ENCODE assay signal across 23 cellular contexts in genomic region chr18:63088262-63088661, GRCh38.
A peak's percentile ranks its signal among the peaks of the same experiment; 100 is the strongest.
DNase-seq lines count a peak whose midpoint lies in the region; ATAC-seq, FAIRE-seq and TF ChIP-seq lines count a peak whose summit lies in the region.
"Had no signal": no experiment of that assay in that cellular context is flagged by ENCODE, and none has a peak within 500 bp of the region (broad histone marks: within the 10 kb centered on the region; RNA-seq: fewer than 3 reads in every experiment).

No MANE protein-coding gene starts in this region.

- H2AFZ ChIP-seq in trophoblast cell (ENCODE audit: insufficient read depth, low read length, poor library complexity) = no peak overlapping the region
- H2AFZ ChIP-seq: GM23248 had no signal

- peak overlapping the region; percentile 7 for H4K12ac ChIP-seq in trophoblast cell (ENCODE audit: low read depth, low read length)

- peaks cover 12% of the 10 kb centered on the region for H3K4me1 Mint-ChIP-seq in WTC11
- H3K4me1 Mint-ChIP-seq: CD8-positive, alpha-beta memory T cell; IgD-negative memory B cell had no signal

- H3K9me3 ChIP-seq in BLaER1 = peaks cover 43% of the 10 kb centered on the region
- H3K9me3 ChIP-seq in trophoblast cell (ENCODE audit: insufficient read depth, low read depth, low read length) = peaks cover 10% of the 10 kb centered on the region
- H3K9me3 ChIP-seq: SJSA1 had no signal

- peak overlapping the region; percentile 78 for H3K14ac ChIP-seq in trophoblast cell (ENCODE audit: low read length)

- DNase-seq in WTC11 (ENCODE audit: low spot score) (peak; percentile 41), islet precursor cell (peak; percentile 85), trophoblast cell (peak; percentile 25 to 47), urothelium cell line (ENCODE audit: low spot score) (no peak), germinal center (ENCODE audit: low spot score) (no peak)
- DNase-seq: ACHN; C1 segment of cervical spinal cord; CD8-positive, alpha-beta memory T cell; DMS53; EL; GM23248; NCI-H1694 treated with DMSO at 0.1 percent for 48 hours; NCI-H2081 treated with DMSO at 0.1 percent for 48 hours; NCI-H2171 treated with DMSO at 0.1 percent for 48 hours; NCI-H526; OCI-M1 had no signal

- peaks cover 18% of the 10 kb centered on the region for H3K79me1 ChIP-seq in trophoblast cell (ENCODE audit: low read length)

- no peaks in the 10 kb centered on the region for H3K36me3 Mint-ChIP-seq in WTC11
- H3K36me3 Mint-ChIP-seq: IgD-negative memory B cell had no signal

- H3K36me3 ChIP-seq in BLaER1 (no peaks in the 10 kb centered on the region), trophoblast cell (ENCODE audit: control insufficient read depth in 1 of 2, insufficient read depth in 2 of 2, low read length in 2 of 2) (no peaks in the 10 kb centered on the region)
- H3K36me3 ChIP-seq: SJSA1 had no signal

- H3K27ac Mint-ChIP-seq in WTC11 = no peak overlapping the region
- H3K27ac Mint-ChIP-seq: IgD-negative memory B cell had no signal

- H3K27me3 Mint-ChIP-seq in WTC11 (ENCODE audit: low read depth) = no peaks in the 10 kb centered on the region

- H3K79me2 ChIP-seq in trophoblast cell (ENCODE audit: control insufficient read depth, insufficient read depth, low read length, poor library complexity) = no peaks in the 10 kb centered on the region

- no peaks in the 10 kb centered on the region for H4K20me1 ChIP-seq in BLaER1

- no peaks in the 10 kb centered on the region for H3K27me3 ChIP-seq in BLaER1
- H3K27me3 ChIP-seq in trophoblast cell (ENCODE audit: insufficient read depth, low read length) = no peaks in the 10 kb centered on the region

- ATAC-seq in WTC11 = peak; percentile 92
- no peak for ATAC-seq in GM18861 (IDR thresholded peaks at IDR 0.05; ENCODE audit: unreplicated experiment)
- no peak for ATAC-seq in HG02970 (IDR thresholded peaks at IDR 0.05; ENCODE audit: low FRiP score, unreplicated experiment)
- ATAC-seq: Right ventricle myocardium inferior had no signal

- no peak overlapping the region for H3K9ac ChIP-seq in BLaER1
- H3K9ac ChIP-seq in trophoblast cell (ENCODE audit: low read length) = no peak overlapping the region
- H3K9ac ChIP-seq: GM23248 had no signal

- peak overlapping the region; percentile 70 for H3K18ac ChIP-seq in trophoblast cell (ENCODE audit: low read length)

- CTCF ChIA-PET in WTC11 (lab: Charles Lee) = interaction anchor here (1.3 kb wide), 2 partner anchors 66 to 502 kb away, joined by 4 to 5 read pairs; no protein-coding TSS in a partner anchor

- H3K27ac ChIP-seq in BLaER1 (peak overlapping the region; percentile 14; the same call in 1 of the 2 replicates), trophoblast cell (ENCODE audit: low read depth, low read length) (peak overlapping the region; percentile 61)
- H3K27ac ChIP-seq: 22Rv1, GM23248, SJSA1 had no signal

- peak overlapping the region; percentile 17 for H3K4ac ChIP-seq in trophoblast cell (ENCODE audit: low read depth, low read length)

- H2BK120ac ChIP-seq in trophoblast cell (ENCODE audit: insufficient read depth, low read length, poor library complexity) = peak overlapping the region; percentile 73

- H4K8ac ChIP-seq in trophoblast cell (ENCODE audit: low read depth, low read length) = peak overlapping the region; percentile 75

- H3K4me3 ChIP-seq in BLaER1 = no peak overlapping the region
- H3K4me3 ChIP-seq in trophoblast cell (ENCODE audit: low read depth, low read length) = no peak overlapping the region
- H3K4me3 ChIP-seq: GM23248, SJSA1 had no signal

- no peak overlapping the region for H3K4me3 Mint-ChIP-seq in WTC11
- H3K4me3 Mint-ChIP-seq: CD8-positive, alpha-beta memory T cell; IgD-negative memory B cell had no signal

- no CpG with 5 or more reads among the region's 7 CpGs for WGBS in trophoblast cell (ENCODE audit: extremely low coverage, insufficient coverage, insufficient read length)

- peak overlapping the region; percentile 62 for H2BK5ac ChIP-seq in trophoblast cell (ENCODE audit: low read depth, low read length, poor library complexity)

- TF ChIP-seq CTCF in WTC11 (IDR thresholded peaks at IDR 0.05) = no peak

- peak overlapping the region; percentile 81 for H2BK12ac ChIP-seq in trophoblast cell (ENCODE audit: low read length)

- no peak for FAIRE-seq in urothelium cell line (lab: Jason Lieb, UNC)

- POLR2A ChIA-PET in WTC11 (lab: Charles Lee) = interaction anchor here (0.5 to 1.1 kb wide), 3 partner anchors 14 to 95 kb away, joined by 3 read pairs; no protein-coding TSS in a partner anchor

- H3K4me1 ChIP-seq in BLaER1 (peaks cover 27% of the 10 kb centered on the region), trophoblast cell (ENCODE audit: control insufficient read depth in 1 of 2, insufficient read depth in 2 of 2, low read length in 2 of 2) (peaks cover 32 to 37% of the 10 kb centered on the region in 2 experiments)
- H3K4me1 ChIP-seq: SJSA1 had no signal

- peak overlapping the region; percentile 59 for H2AK5ac ChIP-seq in trophoblast cell (ENCODE audit: low read length)

- no peaks in the 10 kb centered on the region for H3K9me3 Mint-ChIP-seq in WTC11
- H3K9me3 Mint-ChIP-seq: CD8-positive, alpha-beta memory T cell had no signal

- peak overlapping the region; percentile 92 for H4K91ac ChIP-seq in trophoblast cell (ENCODE audit: low read depth, low read length)

- H3K23ac ChIP-seq in trophoblast cell (ENCODE audit: low read length) = no peak overlapping the region

- H3K4me2 ChIP-seq in BLaER1 (no peak overlapping the region), trophoblast cell (ENCODE audit: low read length) (peak overlapping the region; percentile 10)

TF ChIP-seq in WTC11, 78 proteins besides CTCF, POLR2A, EP300 and RAD21 (continues in another document):
- TF ChIP-seq NR3C1 (CRISPR knock-in tag; conservative IDR thresholded peaks at IDR 0.05; ENCODE audit: low read depth) = no peak
- TF ChIP-seq MYBL2 (CRISPR knock-in tag; IDR thresholded peaks at IDR 0.05) = no peak
- TF ChIP-seq OVOL2 (CRISPR knock-in tag; IDR thresholded peaks at IDR 0.05; ENCODE audit: borderline replicate concordance) = no peak
- TF ChIP-seq CBFB (CRISPR knock-in tag; IDR thresholded peaks at IDR 0.05; ENCODE audit: low read depth) = no peak
- no peak for TF ChIP-seq ZNF263 (CRISPR knock-in tag; IDR thresholded peaks at IDR 0.05; ENCODE audit: low read depth)
- TF ChIP-seq EMX1 (CRISPR knock-in tag; IDR thresholded peaks at IDR 0.05) = no peak
- no peak for TF ChIP-seq ZNF317 (CRISPR knock-in tag; IDR thresholded peaks at IDR 0.05; ENCODE audit: borderline replicate concordance, low read depth)
- TF ChIP-seq ELF4 (CRISPR knock-in tag; IDR thresholded peaks at IDR 0.05; ENCODE audit: low read depth) = no peak
- no peak for TF ChIP-seq TEAD4 (CRISPR knock-in tag; IDR thresholded peaks at IDR 0.05)
- TF ChIP-seq ARID4B (CRISPR knock-in tag; IDR thresholded peaks at IDR 0.05; ENCODE audit: borderline replicate concordance) = no peak
- no peak for TF ChIP-seq MLX (CRISPR knock-in tag; IDR thresholded peaks at IDR 0.05)

Comparison
In these comparisons a context has a peak if more than half of its experiments do, and no peak if none do; other contexts are left out.
1. DNase-seq: peak in WTC11 (single experiment), islet precursor cell (single experiment) and trophoblast cell (2 of 2); none in urothelium cell line (single experiment) and germinal center (single experiment).